In the genomic region with DNA sequence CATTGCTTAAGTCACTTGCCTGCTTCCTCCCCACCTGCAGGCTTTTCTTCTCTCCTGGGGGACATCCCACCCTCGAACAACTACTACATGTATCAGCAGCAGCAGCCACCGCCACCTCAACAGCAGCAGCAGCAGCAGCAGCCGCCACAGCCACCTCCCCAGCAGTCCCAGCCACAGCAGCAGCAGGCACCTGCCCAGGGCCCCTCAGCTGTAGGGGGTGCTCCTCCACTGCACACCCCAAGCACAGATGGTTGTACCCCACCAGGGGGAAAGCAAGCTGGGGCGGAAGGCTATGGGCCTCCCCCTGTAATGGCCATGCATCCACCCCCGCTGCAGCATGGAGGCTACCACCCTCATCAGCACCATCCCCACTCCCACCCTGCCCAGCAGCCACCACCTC, we compare ENCODE assay signal across 17 cellular contexts. TPM values are rescaled to one million over a fixed set of nuclear protein-coding genes. Genes with fewer than 3 reads are reported as not detected.
DNase-seq lines count a peak whose midpoint lies in the region; ATAC-seq and TF ChIP-seq lines count a peak whose summit lies in the region.
"Had no signal": no experiment of that assay in that cellular context is flagged by ENCODE, and none has a peak within 500 bp of the region (broad histone marks: within the 10 kb centered on the region; RNA-seq: fewer than 3 reads in every experiment).

No MANE protein-coding gene starts in this region.

- no peaks in the 10 kb centered on the region for H4K20me1 ChIP-seq in GM23248 (ENCODE audit: insufficient read depth)

- H3K4me1 ChIP-seq in upper lobe of right lung (peaks cover 4% of the 10 kb centered on the region), GM23248 (ENCODE audit: insufficient read depth) (no peaks in the 10 kb centered on the region)
- H3K4me1 ChIP-seq: A549, BE2C had no signal

- intact Hi-C loops in upper lobe of right lung (cut with DNase I), result no loop called here

- no peak overlapping the region for H3K9ac ChIP-seq in GM23248

- H3K9me3 ChIP-seq in upper lobe of right lung, result no peaks in the 10 kb centered on the region
- no peaks in the 10 kb centered on the region for H3K9me3 ChIP-seq in GM23248 (ENCODE audit: low read depth)
- H3K9me3 ChIP-seq: A549, BE2C had no signal

- H3K9me2 ChIP-seq in GM23248 (ENCODE audit: insufficient read depth), result no peaks in the 10 kb centered on the region

- H3K27ac Mint-ChIP-seq in activated naive CD4-positive, alpha-beta T cell treated with anti-CD3 and anti-CD28 coated beads, Interleukin-2, amount 50 U/mL, for 72 hours, result peak overlapping the region; percentile 53 to 79
- peak overlapping the region; percentile 59 for H3K27ac Mint-ChIP-seq in central memory CD8-positive, alpha-beta T cell (ENCODE audit: low read depth)
- H3K27ac Mint-ChIP-seq: H9 had no signal

- ATAC-seq in activated naive CD4-positive, alpha-beta T cell treated with anti-CD3 and anti-CD28 coated beads, Interleukin-2, amount 50 U/mL, for 72 hours, result no peak
- ATAC-seq in central memory CD8-positive, alpha-beta T cell (replicated peaks; ENCODE audit: extremely low read depth, poor library complexity, severe bottlenecking), result no peak
- ATAC-seq in upper lobe of right lung, result peak; percentile 14
- ATAC-seq: A549, GM12878, HepG2 had no signal

- no peak overlapping the region for H3K4me3 Mint-ChIP-seq in central memory CD8-positive, alpha-beta T cell
- H3K4me3 Mint-ChIP-seq: CD4-positive, alpha-beta memory T cell; H9 had no signal

- H3K79me2 ChIP-seq in GM23248 (ENCODE audit: insufficient read depth), result no peaks in the 10 kb centered on the region

- in situ Hi-C loops in GM23248 (cut with MboI), result no loop called here

- peaks cover 6 to 29% of the 10 kb centered on the region in 2 donors for H3K36me3 Mint-ChIP-seq in activated naive CD4-positive, alpha-beta T cell treated with anti-CD3 and anti-CD28 coated beads, Interleukin-2, amount 50 U/mL, for 72 hours
- peaks cover 70% of the 10 kb centered on the region for H3K36me3 Mint-ChIP-seq in central memory CD8-positive, alpha-beta T cell (ENCODE audit: insufficient read depth)

- no peaks in the 10 kb centered on the region for H3K9me3 Mint-ChIP-seq in activated naive CD4-positive, alpha-beta T cell treated with anti-CD3 and anti-CD28 coated beads, Interleukin-2, amount 50 U/mL, for 72 hours
- H3K9me3 Mint-ChIP-seq in central memory CD8-positive, alpha-beta T cell, result no peaks in the 10 kb centered on the region
- H3K9me3 Mint-ChIP-seq: CD4-positive, alpha-beta memory T cell; H9 had no signal

- no peaks in the 10 kb centered on the region for H3F3A ChIP-seq in GM23248 (ENCODE audit: insufficient read depth)

- TF ChIP-seq CTCF in upper lobe of right lung (IDR thresholded peaks at IDR 0.05), result no peak

- DNase-seq in activated naive CD4-positive, alpha-beta T cell treated with anti-CD3 and anti-CD28 coated beads, Interleukin-2, amount 50 U/mL, for 72 hours (ENCODE audit: low spot score in 2 of 2), result no peak
- DNase-seq in activated naive CD4-positive, alpha-beta T cell (lab: John Stamatoyannopoulos, UW), result no peak
- no peak for DNase-seq in central memory CD8-positive, alpha-beta T cell (ENCODE audit: low spot score in 2 of 2)
- peak; percentile 41 for DNase-seq in islet precursor cell
- DNase-seq in upper lobe of right lung, result no peak
- DNase-seq in GM23248, result no peak
- no peak for DNase-seq in HUDEP-2 (lab: John Stamatoyannopoulos, UW; ENCODE audit: unreplicated experiment in 76 of 76)
- DNase-seq: BE2C; CD4-positive, alpha-beta memory T cell; DMS79; GOT3; H9 had no signal

- H2AFZ ChIP-seq in GM23248, result no peak overlapping the region

- H3K27me3 ChIP-seq in upper lobe of right lung (no peaks in the 10 kb centered on the region), GM23248 (replicated peaks; ENCODE audit: insufficient read depth) (no peaks in the 10 kb centered on the region)
- H3K27me3 ChIP-seq: BE2C had no signal

- H3K4me3 ChIP-seq in upper lobe of right lung (no peak overlapping the region), GM23248 (no peak overlapping the region)
- H3K4me3 ChIP-seq: A549, GM12878 had no signal

- 93 to 96% methylated on average over 3 to 5 of the region's 5 CpGs for WGBS in GM23248 (ENCODE audit: low coverage in 1 of 2, low lambda C conversion rate in 2 of 2, missing lambda C conversion rate in 2 of 2), 2 experiments

- peaks cover 95% of the 10 kb centered on the region for H3K36me3 ChIP-seq in upper lobe of right lung
- H3K36me3 ChIP-seq in GM23248 (ENCODE audit: low read depth), result peaks cover 53% of the 10 kb centered on the region

- peaks cover 6% of the 10 kb centered on the region for H3K4me1 Mint-ChIP-seq in central memory CD8-positive, alpha-beta T cell
- H3K4me1 Mint-ChIP-seq: H9 had no signal

- no peak overlapping the region for H3K27ac ChIP-seq in upper lobe of right lung
- H3K27ac ChIP-seq in GM23248, result no peak overlapping the region
- H3K27ac ChIP-seq: A549, C4-2B had no signal

- H3K4me2 ChIP-seq in GM23248 (ENCODE audit: unreplicated experiment), result no peak overlapping the region
- H3K4me2 ChIP-seq: A549 had no signal

- no peaks in the 10 kb centered on the region for H3K27me3 Mint-ChIP-seq in central memory CD8-positive, alpha-beta T cell
- H3K27me3 Mint-ChIP-seq: CD4-positive, alpha-beta memory T cell had no signal

RNA-seq across cellular contexts. Expression of a gene that starts 15.3 kb away (rescaled TPM):
- 10 to 100 TPM; 14.3 to 16.9 TPM for total RNA-seq in activated naive CD4-positive, alpha-beta T cell treated with anti-CD3 and anti-CD28 coated beads, Interleukin-2, amount 50 U/mL, for 72 hours
- total RNA-seq in upper lobe of right lung, result 20.3 TPM
- 8.2 and 11.0 TPM in 2 replicates for total RNA-seq in GM23248 (2014; rRNA removed; shearing (Covaris generic))
- polyA plus RNA-seq in GM23248 (2016; fragmentation: Nextera tagmentation; extraction: Ambion mirVana), result 10.5 and 11.6 TPM in 2 replicates

RNA-seq across cellular contexts. Expression of a gene that starts 18.3 kb away (rescaled TPM):
- total RNA-seq in activated naive CD4-positive, alpha-beta T cell treated with anti-CD3 and anti-CD28 coated beads, Interleukin-2, amount 50 U/mL, for 72 hours, result 1 to 10 TPM in 1 of 2 donors, under 1 TPM in 1; 0.54 to 3.1 TPM
- 45.0 TPM for total RNA-seq in upper lobe of right lung
- total RNA-seq in GM23248 (2014; rRNA removed; shearing (Covaris generic)), result not detected in 2 replicates
- 0.24 TPM in 1 of 2 replicates, not detected in the other for polyA plus RNA-seq in GM23248 (2016; fragmentation: Nextera tagmentation; extraction: Ambion mirVana)
- total RNA-seq: G401, H9, HepG2 had no signal
- polyA plus RNA-seq: A549, HepG2 had no signal

RNA-seq across cellular contexts. Expression of a gene that starts 34.2 kb away (rescaled TPM):
- 10 to 100 TPM; 23.2 to 43.8 TPM for total RNA-seq in activated naive CD4-positive, alpha-beta T cell treated with anti-CD3 and anti-CD28 coated beads, Interleukin-2, amount 50 U/mL, for 72 hours
- total RNA-seq in upper lobe of right lung, result 36.7 TPM
- 36.6 and 40.1 TPM in 2 replicates for total RNA-seq in GM23248 (2014; rRNA removed; shearing (Covaris generic))
- 28.0 and 30.2 TPM in 2 replicates for polyA plus RNA-seq in GM23248 (2016; fragmentation: Nextera tagmentation; extraction: Ambion mirVana)

Comparison
In these comparisons a context has a peak if more than half of its experiments do, and no peak if none do; other contexts are left out.
1. RNA of a gene that starts 18.3 kb away (total RNA-seq): 45.0 TPM in upper lobe of right lung (single experiment); 0.54 to 3.1 TPM in activated naive CD4-positive, alpha-beta T cell treated with anti-CD3 and anti-CD28 coated beads, Interleukin-2, amount 50 U/mL, for 72 hours and not detected in GM23248; every median in the first group is over 10 times any median in the second.